In genomic region chr20:4247898-4248858, GRCh38 we compare ENCODE assay signal across 18 cellular contexts. TPM values are rescaled to one million over a fixed set of nuclear protein-coding genes. Genes with fewer than 3 reads are reported as not detected.
DNase-seq lines count a peak whose midpoint lies in the region; ATAC-seq and TF ChIP-seq lines count a peak whose summit lies in the region.
"Had no signal": no experiment of that assay in that cellular context is flagged by ENCODE, and none has a peak within 500 bp of the region (broad histone marks: within the 10 kb centered on the region; RNA-seq: fewer than 3 reads in every experiment).

No MANE protein-coding gene starts in this region.

- DNase-seq in activated CD8-positive, alpha-beta T cell treated with anti-CD3 and anti-CD28 coated beads for 36 hours, result peak; percentile 12
- no peak for DNase-seq in activated CD8-positive, alpha-beta T cell treated with anti-CD3 and anti-CD28 coated beads, Interleukin-2, amount 10 ng/mL, durations not matched to agents 7 days and 5 days
- DNase-seq in SK-N-MC (ENCODE audit: low read depth, low spot score) (no peak), iPS DF 6.9 (ENCODE audit: low read depth, low spot score) (no peak), suprapubic skin (ENCODE audit: low spot score in 2 of 2) (no peak), KG1 (lab: John Stamatoyannopoulos, UW) (no peak), HEK293T (ENCODE audit: extremely low spot score) (no peak)
- DNase-seq: activated CD4-positive, alpha-beta T cell treated with anti-CD3 and anti-CD28 coated beads, Interleukin-2, amount 50 U/mL, for 48 hours; effector memory CD8-positive, alpha-beta T cell; gastrocnemius medialis; Kasumi-1; NCI-H187; NCI-H82; stimulated activated CD4-positive, alpha-beta T cell treated with anti-CD3 and anti-CD28 coated beads, Interleukin-4, amount 100 ng/mL, for 24 hours; stimulated activated naive CD4-positive, alpha-beta T cell treated with Interleukin-2 at 50 U/mL for 16 hours had no signal

- WGBS in iPS DF 6.9 (ENCODE audit: insufficient coverage, insufficient read length), result no CpG with 5 or more reads among the region's 112 CpGs
- 62% methylated on average over 34 of the region's 112 CpGs for WGBS in suprapubic skin

- POLR2A ChIA-PET in activated CD8-positive, alpha-beta T cell treated with anti-CD3 and anti-CD28 coated beads for 36 hours (lab: Charles Lee), result no interaction called here
- POLR2A ChIA-PET in activated CD8-positive, alpha-beta T cell treated with anti-CD3 and anti-CD28 coated beads, Interleukin-2, amount 10 ng/mL, durations not matched to agents 7 days and 5 days (lab: Charles Lee), result no interaction called here
- POLR2A ChIA-PET in HEK293T (lab: Yijun Ruan, JAX), result no interaction called here

- H3K9me3 Mint-ChIP-seq in activated CD8-positive, alpha-beta T cell treated with anti-CD3 and anti-CD28 coated beads for 36 hours, result no peaks in the 10 kb centered on the region
- no peaks in the 10 kb centered on the region for H3K9me3 Mint-ChIP-seq in activated CD8-positive, alpha-beta T cell treated with anti-CD3 and anti-CD28 coated beads, Interleukin-2, amount 10 ng/mL, durations not matched to agents 7 days and 5 days (ENCODE audit: insufficient read depth)
- H3K9me3 Mint-ChIP-seq: effector memory CD8-positive, alpha-beta T cell had no signal

- no peaks in the 10 kb centered on the region for H3K9me3 ChIP-seq in SK-N-MC (ENCODE audit: low read depth, low read length)
- no peaks in the 10 kb centered on the region for H3K9me3 ChIP-seq in iPS DF 6.9 (ENCODE audit: control insufficient read depth, insufficient read depth, low read length)
- H3K9me3 ChIP-seq in suprapubic skin, result no peaks in the 10 kb centered on the region
- H3K9me3 ChIP-seq: gastrocnemius medialis had no signal

- intact Hi-C loops in activated CD8-positive, alpha-beta T cell treated with anti-CD3 and anti-CD28 coated beads for 36 hours (cut with micrococcal nuclease), result no loop called here

- peaks cover 48% of the 10 kb centered on the region for H3K27me3 Mint-ChIP-seq in activated CD8-positive, alpha-beta T cell treated with anti-CD3 and anti-CD28 coated beads for 36 hours
- peaks cover 64% of the 10 kb centered on the region for H3K27me3 Mint-ChIP-seq in activated CD8-positive, alpha-beta T cell treated with anti-CD3 and anti-CD28 coated beads, Interleukin-2, amount 10 ng/mL, durations not matched to agents 7 days and 5 days (ENCODE audit: low read depth)

- CTCF ChIA-PET in activated CD8-positive, alpha-beta T cell treated with anti-CD3 and anti-CD28 coated beads for 36 hours (lab: Charles Lee), result no interaction called here
- CTCF ChIA-PET in activated CD8-positive, alpha-beta T cell treated with anti-CD3 and anti-CD28 coated beads, Interleukin-2, amount 10 ng/mL, durations not matched to agents 7 days and 5 days (lab: Charles Lee), result no interaction called here
- CTCF ChIA-PET in HEK293T (lab: Yijun Ruan, JAX), result no interaction called here

- H3K4me3 ChIP-seq in SK-N-MC, result peak overlapping the region; percentile 78
- peak overlapping the region; percentile 1; the same call in 1 of the 2 replicates for H3K4me3 ChIP-seq in iPS DF 6.9 (ENCODE audit: low read length)
- peak overlapping the region; percentile 49 for H3K4me3 ChIP-seq in suprapubic skin

- H3K9ac ChIP-seq in SK-N-MC (ENCODE audit: insufficient read length), result peak overlapping the region; percentile 30

- TF ChIP-seq POLR2A in suprapubic skin (IDR thresholded peaks at IDR 0.05), result no peak

- H3K36me3 Mint-ChIP-seq in activated CD8-positive, alpha-beta T cell treated with anti-CD3 and anti-CD28 coated beads for 36 hours (ENCODE audit: low read depth), result no peaks in the 10 kb centered on the region
- H3K36me3 Mint-ChIP-seq in activated CD8-positive, alpha-beta T cell treated with anti-CD3 and anti-CD28 coated beads, Interleukin-2, amount 10 ng/mL, durations not matched to agents 7 days and 5 days (ENCODE audit: low read depth), result no peaks in the 10 kb centered on the region

- no peak for TF ChIP-seq EP300 in suprapubic skin (IDR thresholded peaks at IDR 0.05)

- ATAC-seq in activated CD8-positive, alpha-beta T cell treated with anti-CD3 and anti-CD28 coated beads for 36 hours, result no peak
- ATAC-seq in activated CD8-positive, alpha-beta T cell treated with anti-CD3 and anti-CD28 coated beads, Interleukin-2, amount 10 ng/mL, durations not matched to agents 7 days and 5 days, result no peak
- ATAC-seq in GM18520 (IDR thresholded peaks at IDR 0.05; ENCODE audit: unreplicated experiment), result no peak
- ATAC-seq: effector memory CD8-positive, alpha-beta T cell; gastrocnemius medialis had no signal

- H3K27me3 ChIP-seq in iPS DF 6.9 (ENCODE audit: control insufficient read depth, insufficient read depth, low read length) (peaks cover 17% of the 10 kb centered on the region; the same call in 1 of the 2 replicates), suprapubic skin (peaks cover 76% of the 10 kb centered on the region)

- H3K27ac ChIP-seq in SK-N-MC, result peak overlapping the region; percentile 65; the same call in 1 of the 2 replicates
- H3K27ac ChIP-seq in iPS DF 6.9 (ENCODE audit: low read length), result no peak overlapping the region
- H3K27ac ChIP-seq in suprapubic skin, result no peak overlapping the region
- H3K27ac ChIP-seq: GM23248 had no signal

- H3K4me3 Mint-ChIP-seq in activated CD8-positive, alpha-beta T cell treated with anti-CD3 and anti-CD28 coated beads for 36 hours, result no peak overlapping the region
- no peak overlapping the region for H3K4me3 Mint-ChIP-seq in activated CD8-positive, alpha-beta T cell treated with anti-CD3 and anti-CD28 coated beads, Interleukin-2, amount 10 ng/mL, durations not matched to agents 7 days and 5 days
- H3K4me3 Mint-ChIP-seq: effector memory CD8-positive, alpha-beta T cell had no signal

- H3K4me1 ChIP-seq in iPS DF 6.9 (ENCODE audit: control insufficient read depth, insufficient read depth, low read length), result peaks cover 3% of the 10 kb centered on the region; the same call in 1 of the 2 replicates
- peaks cover 15% of the 10 kb centered on the region for H3K4me1 ChIP-seq in suprapubic skin
- H3K4me1 ChIP-seq: gastrocnemius medialis had no signal

- H3K4me1 Mint-ChIP-seq in activated CD8-positive, alpha-beta T cell treated with anti-CD3 and anti-CD28 coated beads for 36 hours (ENCODE audit: low read depth), result no peaks in the 10 kb centered on the region
- H3K4me1 Mint-ChIP-seq in activated CD8-positive, alpha-beta T cell treated with anti-CD3 and anti-CD28 coated beads, Interleukin-2, amount 10 ng/mL, durations not matched to agents 7 days and 5 days (ENCODE audit: low read depth), result peaks cover 1% of the 10 kb centered on the region

- TF ChIP-seq CTCF in activated CD8-positive, alpha-beta T cell treated with anti-CD3 and anti-CD28 coated beads for 36 hours (IDR thresholded peaks at IDR 0.05), result no peak
- no peak for TF ChIP-seq CTCF in suprapubic skin (IDR thresholded peaks at IDR 0.05)

- H3K36me3 ChIP-seq in SK-N-MC (ENCODE audit: insufficient read depth, low read length) (no peaks in the 10 kb centered on the region; the same call in 1 of the 2 replicates), iPS DF 6.9 (ENCODE audit: control insufficient read depth, insufficient read depth, low read length) (no peaks in the 10 kb centered on the region), suprapubic skin (no peaks in the 10 kb centered on the region)
- H3K36me3 ChIP-seq: gastrocnemius medialis had no signal

- H3K27ac Mint-ChIP-seq in activated CD8-positive, alpha-beta T cell treated with anti-CD3 and anti-CD28 coated beads for 36 hours, result no peak overlapping the region
- no peak overlapping the region for H3K27ac Mint-ChIP-seq in activated CD8-positive, alpha-beta T cell treated with anti-CD3 and anti-CD28 coated beads, Interleukin-2, amount 10 ng/mL, durations not matched to agents 7 days and 5 days
- H3K27ac Mint-ChIP-seq: effector memory CD8-positive, alpha-beta T cell had no signal

TF ChIP-seq in HEK293T, 16 proteins besides CTCF, POLR2A, EP300 and RAD21:
- TF ChIP-seq SP1 (IDR thresholded peaks at IDR 0.05), result no peak
- TF ChIP-seq ARNT (IDR thresholded peaks at IDR 0.05), result no peak
- no peak for TF ChIP-seq TARDBP (IDR thresholded peaks at IDR 0.05)
- TF ChIP-seq BHLHE40 (IDR thresholded peaks at IDR 0.05; ENCODE audit: borderline replicate concordance), result no peak
- TF ChIP-seq FOXA1 (IDR thresholded peaks at IDR 0.05), result no peak

RNA-seq across cellular contexts. Expression of gene ADRA1D, which starts 0.9 kb away (rescaled TPM):
- total RNA-seq in activated CD8-positive, alpha-beta T cell treated with anti-CD3 and anti-CD28 coated beads for 36 hours, result not detected
- not detected for total RNA-seq in activated CD8-positive, alpha-beta T cell treated with anti-CD3 and anti-CD28 coated beads, Interleukin-2, amount 10 ng/mL, durations not matched to agents 7 days and 5 days
- under 1 TPM in 3 of 4 donors, not detected in 1; 0.26 to 0.55 (median 0.26) TPM for total RNA-seq in suprapubic skin
- total RNA-seq: bronchial epithelial cell had no signal

Comparison
In these comparisons a context has a peak if more than half of its experiments do, and no peak if none do; other contexts are left out.
1. H3K4me3 ChIP-seq: peak in every context shown above with its lines; median percentile 78 in SK-N-MC; 49 in suprapubic skin; 1 in iPS DF 6.9.